In genomic region chr5:33457124-33457523, GRCh38 we compare ENCODE assay signal across 16 cellular contexts.
"Had no signal": no experiment of that assay in that cellular context is flagged by ENCODE, and none has a peak within 500 bp of the region (broad histone marks: within the 10 kb centered on the region; RNA-seq: fewer than 3 reads in every experiment).

No MANE protein-coding gene starts in this region.

- H3K9me3 ChIP-seq: esophagus squamous epithelium, left lung, prostate gland, upper lobe of right lung had no signal

- H3K27ac ChIP-seq: esophagus squamous epithelium, prostate gland, upper lobe of right lung had no signal

- FAIRE-seq: TTC549 had no signal

- DNase-seq: activated CD4-positive, CD25-positive, alpha-beta regulatory T cell; activated effector memory CD4-positive, alpha-beta T cell treated with Interleukin-2 at 50 U/mL for 16 hours; activated T-cell treated with anti-CD3 and anti-CD28 coated beads, Interleukin-2, amount 50 U/mL, for 1 hour; aorta; esophagus squamous epithelium; head of caudate nucleus; islet precursor cell; left lung; mesendoderm; nephron progenitor cell; stimulated activated CD4-positive, alpha-beta T cell treated with anti-CD3 and anti-CD28 coated beads, Interleukin-4, amount 100 ng/mL, for 1 hour; stimulated activated CD8-positive, alpha-beta memory T cell treated with anti-CD3 and anti-CD28 coated beads, Interleukin-4, amount 100 ng/mL, for 48 hours; T-helper 2 cell; upper lobe of right lung had no signal

- H3K4me3 ChIP-seq: esophagus squamous epithelium, left lung, prostate gland, upper lobe of right lung had no signal

- H3K27me3 ChIP-seq: esophagus squamous epithelium, left lung, upper lobe of right lung had no signal

- H3K4me1 ChIP-seq: left lung, prostate gland, upper lobe of right lung had no signal

- ATAC-seq: left lung, upper lobe of right lung had no signal
